ENCODE assay signal across 33 cellular contexts in the genomic region with DNA sequence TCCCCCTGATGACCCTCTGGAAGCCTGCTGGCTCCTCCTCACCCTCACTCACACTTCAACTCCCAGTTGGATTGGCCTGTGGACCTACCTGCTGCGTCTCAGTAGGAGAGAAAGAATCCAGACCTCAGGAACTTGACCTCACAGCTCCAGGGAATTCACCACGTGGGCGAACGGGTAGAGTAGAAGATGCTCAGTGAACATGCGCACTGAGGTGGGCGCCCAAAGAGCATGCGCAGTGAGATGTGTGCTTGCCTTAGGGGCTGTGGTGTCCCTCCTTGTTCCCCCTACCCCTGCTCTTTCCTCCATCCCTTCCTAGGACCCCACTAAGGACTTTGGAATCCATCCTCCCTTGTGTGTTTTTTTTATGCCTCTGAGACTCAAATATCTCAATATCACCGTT. TPM values are rescaled to one million over a fixed set of nuclear protein-coding genes. Genes with fewer than 3 reads are reported as not detected.
"Had no signal": no experiment of that assay in that cellular context is flagged by ENCODE, and none has a peak within 500 bp of the region (broad histone marks: within the 10 kb centered on the region; RNA-seq: fewer than 3 reads in every experiment).

No MANE protein-coding gene starts in this region.

- H3K4me1 Mint-ChIP-seq: stimulated activated effector memory CD8-positive, alpha-beta T cell treated with anti-CD3 and anti-CD28 coated beads, Interleukin-12 subunit alpha, Interleukin-12 subunit beta, amount 100 ng/mL, for 72 hours; stimulated activated memory B cell treated with anti-CD40 and anti-IgM and Interleukin-4, amounts not matched to agents 10 μg/mL and 1 μg/mL and 100 μg/mL, for 72 hours; stimulated activated naive CD8-positive, alpha-beta T cell treated with anti-CD3 and anti-CD28 coated beads, Interleukin-15, amount 100 ng/mL, for 72 hours had no signal

- H3K27me3 ChIP-seq: stomach, suprapubic skin, thyroid gland, tibial artery, tibial nerve, transverse colon, upper lobe of left lung, upper lobe of right lung, uterus, vagina had no signal

- H3K27ac Mint-ChIP-seq: stimulated activated effector memory CD8-positive, alpha-beta T cell treated with anti-CD3 and anti-CD28 coated beads, Interleukin-12 subunit alpha, Interleukin-12 subunit beta, amount 100 ng/mL, for 72 hours; stimulated activated memory B cell treated with anti-CD40 and anti-IgM and Interleukin-4, amounts not matched to agents 10 μg/mL and 1 μg/mL and 100 μg/mL, for 72 hours; stimulated activated naive B cell treated with anti-CD40 and anti-IgM and Interleukin-4, amounts not matched to agents 10 μg/mL and 1 μg/mL and 100 μg/mL, for 72 hours; stimulated activated naive CD8-positive, alpha-beta T cell treated with anti-CD3 and anti-CD28 coated beads, Interleukin-15, amount 100 ng/mL, for 72 hours; stimulated activated naive CD8-positive, alpha-beta T cell treated with anti-CD3 and anti-CD28 coated beads, Interleukin-15, Interleukin-2, amounts not matched to agents 100 ng/mL and 50 ng/mL, for 24 hours; type B pancreatic cell had no signal

- FAIRE-seq: urothelium cell line had no signal

- H3K9me3 Mint-ChIP-seq: stimulated activated effector memory CD8-positive, alpha-beta T cell treated with anti-CD3 and anti-CD28 coated beads, Interleukin-12 subunit alpha, Interleukin-12 subunit beta, amount 100 ng/mL, for 72 hours; stimulated activated memory B cell treated with anti-CD40 and anti-IgM and Interleukin-4, amounts not matched to agents 10 μg/mL and 1 μg/mL and 100 μg/mL, for 72 hours; stimulated activated naive CD8-positive, alpha-beta T cell treated with anti-CD3 and anti-CD28 coated beads, Interleukin-15, amount 100 ng/mL, for 72 hours; stimulated activated naive CD8-positive, alpha-beta T cell treated with anti-CD3 and anti-CD28 coated beads, Interleukin-15, Interleukin-2, amounts not matched to agents 100 ng/mL and 50 ng/mL, for 24 hours; type B pancreatic cell had no signal

- DNase-seq: stimulated activated CD4-positive, alpha-beta T cell treated with anti-CD3 and anti-CD28 coated beads, Interleukin-2, amount 100 ng/mL, for 48 hours; stimulated activated CD4-positive, alpha-beta T cell treated with anti-CD3 and anti-CD28 coated beads, Interleukin-4, amount 100 ng/mL, for 1 hour; stimulated activated CD4-positive, alpha-beta T cell treated with anti-CD3 and anti-CD28 coated beads, Interleukin-4, amount 100 ng/mL, for 24 hours; stimulated activated CD4-positive, alpha-beta T cell treated with anti-CD3 and anti-CD28 coated beads, Interleukin-4, amount 100 ng/mL, for 4 hours; stimulated activated CD8-positive, alpha-beta memory T cell treated with anti-CD3 and anti-CD28 coated beads, Interleukin-4, amount 100 ng/mL, for 48 hours; stimulated activated naive B cell treated with anti-CD40 and anti-IgM and Interleukin-4, amounts not matched to agents 10 μg/mL and 1 μg/mL and 100 μg/mL, for 72 hours; stimulated activated naive CD4-positive, alpha-beta T cell; stimulated activated naive CD4-positive, alpha-beta T cell treated with Interleukin-2 at 50 U/mL for 16 hours; stimulated activated naive CD8-positive, alpha-beta T cell treated with anti-CD3 and anti-CD28 coated beads, Interleukin-15, amount 100 ng/mL, for 72 hours; stimulated activated naive CD8-positive, alpha-beta T cell treated with anti-CD3 and anti-CD28 coated beads, Interleukin-15, Interleukin-2, amounts not matched to agents 100 U/mL and 50 U/mL, for 24 hours; stomach; substantia nigra; thyroid gland; tibial artery; transverse colon; trophoblast cell; upper lobe of left lung; upper lobe of right lung; uterus had no signal

- H3K27ac ChIP-seq: stomach, suprapubic skin, thoracic aorta, thyroid gland, tibial artery, tibial nerve, transverse colon, upper lobe of left lung, upper lobe of right lung, uterus, vagina had no signal

- H3K4me3 ChIP-seq: stomach, suprapubic skin, thoracic aorta, thyroid gland, tibial artery, tibial nerve, transverse colon, upper lobe of left lung, upper lobe of right lung, uterus, vagina had no signal

- ATAC-seq: stimulated activated effector memory CD8-positive, alpha-beta T cell treated with anti-CD3 and anti-CD28 coated beads, Interleukin-12 subunit alpha, Interleukin-12 subunit beta, amount 100 ng/mL, for 72 hours; stimulated activated memory B cell treated with anti-CD40 and anti-IgM and Interleukin-4, amounts not matched to agents 10 μg/mL and 1 μg/mL and 100 μg/mL, for 72 hours; stimulated activated naive B cell treated with anti-CD40 and anti-IgM and Interleukin-4, amounts not matched to agents 10 μg/mL and 1 μg/mL and 100 μg/mL, for 72 hours; stimulated activated naive CD8-positive, alpha-beta T cell treated with anti-CD3 and anti-CD28 coated beads, Interleukin-15, amount 100 ng/mL, for 72 hours; stimulated activated naive CD8-positive, alpha-beta T cell treated with anti-CD3 and anti-CD28 coated beads, Interleukin-15, Interleukin-2, amounts not matched to agents 100 U/mL and 50 U/mL, for 24 hours; upper lobe of right lung had no signal

- H3K4me3 Mint-ChIP-seq: stimulated activated effector memory CD8-positive, alpha-beta T cell treated with anti-CD3 and anti-CD28 coated beads, Interleukin-12 subunit alpha, Interleukin-12 subunit beta, amount 100 ng/mL, for 72 hours; stimulated activated memory B cell treated with anti-CD40 and anti-IgM and Interleukin-4, amounts not matched to agents 10 μg/mL and 1 μg/mL and 100 μg/mL, for 72 hours; stimulated activated naive B cell treated with anti-CD40 and anti-IgM and Interleukin-4, amounts not matched to agents 10 μg/mL and 1 μg/mL and 100 μg/mL, for 72 hours; stimulated activated naive CD8-positive, alpha-beta T cell treated with anti-CD3 and anti-CD28 coated beads, Interleukin-15, amount 100 ng/mL, for 72 hours; stimulated activated naive CD8-positive, alpha-beta T cell treated with anti-CD3 and anti-CD28 coated beads, Interleukin-15, Interleukin-2, amounts not matched to agents 100 ng/mL and 50 ng/mL, for 24 hours; type B pancreatic cell had no signal

- H3K4me1 ChIP-seq: stomach, suprapubic skin, thyroid gland, tibial artery, tibial nerve, transverse colon, upper lobe of left lung, upper lobe of right lung, uterus, vagina had no signal

- H3K36me3 ChIP-seq: stomach, suprapubic skin, thoracic aorta, thyroid gland, tibial artery, tibial nerve, transverse colon, upper lobe of left lung, upper lobe of right lung, uterus, vagina had no signal

- H3K36me3 Mint-ChIP-seq: stimulated activated effector memory CD8-positive, alpha-beta T cell treated with anti-CD3 and anti-CD28 coated beads, Interleukin-12 subunit alpha, Interleukin-12 subunit beta, amount 100 ng/mL, for 72 hours; stimulated activated memory B cell treated with anti-CD40 and anti-IgM and Interleukin-4, amounts not matched to agents 10 μg/mL and 1 μg/mL and 100 μg/mL, for 72 hours; stimulated activated naive B cell treated with anti-CD40 and anti-IgM and Interleukin-4, amounts not matched to agents 10 μg/mL and 1 μg/mL and 100 μg/mL, for 72 hours; type B pancreatic cell had no signal

- H3K27me3 Mint-ChIP-seq: stimulated activated memory B cell treated with anti-CD40 and anti-IgM and Interleukin-4, amounts not matched to agents 10 μg/mL and 1 μg/mL and 100 μg/mL, for 72 hours; stimulated activated naive CD8-positive, alpha-beta T cell treated with anti-CD3 and anti-CD28 coated beads, Interleukin-15, amount 100 ng/mL, for 72 hours; stimulated activated naive CD8-positive, alpha-beta T cell treated with anti-CD3 and anti-CD28 coated beads, Interleukin-15, Interleukin-2, amounts not matched to agents 100 ng/mL and 50 ng/mL, for 24 hours; type B pancreatic cell had no signal

- H3K9me3 ChIP-seq: stomach, suprapubic skin, thoracic aorta, thyroid gland, tibial artery, tibial nerve, transverse colon, upper lobe of left lung, upper lobe of right lung, uterus, vagina had no signal

RNA-seq across cellular contexts. Expression of gene FOXR2, which starts 12.9 kb away (rescaled TPM):
- total RNA-seq: stomach, subcutaneous adipose tissue, suprapubic skin, temporal lobe, thoracic aorta, thyroid gland, tibial nerve, transverse colon, upper lobe of left lung, upper lobe of right lung, ureter, urinary bladder, uterus, vagina had no signal
- polyA plus RNA-seq: stomach, thymus, urinary bladder had no signal
